Comparison of ENCODE assay signal across 11 cellular contexts in the genomic region with DNA sequence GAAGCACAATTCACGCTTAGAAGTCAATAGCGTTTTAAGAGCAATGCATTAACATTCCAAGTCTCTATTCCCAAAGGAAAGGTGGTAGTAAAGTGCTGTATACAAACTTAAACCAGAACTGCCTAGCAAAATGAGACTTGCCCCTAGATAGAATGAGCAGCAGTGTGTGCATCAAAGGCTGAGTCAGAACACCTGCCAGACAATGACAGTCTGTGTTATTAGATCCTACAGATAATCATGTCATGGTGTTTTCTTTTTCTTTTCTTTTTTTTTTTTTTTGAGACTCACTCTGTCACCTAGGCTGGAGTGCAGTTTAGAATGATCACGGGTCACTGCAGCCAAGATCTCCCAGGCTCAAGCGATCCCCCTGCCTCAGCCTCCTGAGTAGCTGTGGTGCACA. TPM values are rescaled to one million over a fixed set of nuclear protein-coding genes. Genes with fewer than 3 reads are reported as not detected.
DNase-seq lines count a peak whose midpoint lies in the region; ATAC-seq and TF ChIP-seq lines count a peak whose summit lies in the region.
"Had no signal": no experiment of that assay in that cellular context is flagged by ENCODE, and none has a peak within 500 bp of the region (broad histone marks: within the 10 kb centered on the region; RNA-seq: fewer than 3 reads in every experiment).

No MANE protein-coding gene starts in this region.

- H3K9me3 ChIP-seq in SK-N-SH (no peaks in the 10 kb centered on the region), smooth muscle cell (replicated peaks; ENCODE audit: low read depth) (no peaks in the 10 kb centered on the region)

- H3K79me2 ChIP-seq in SK-N-SH (ENCODE audit: insufficient read depth) (peaks cover 53% of the 10 kb centered on the region), smooth muscle cell (ENCODE audit: low read depth) (peaks cover 39% of the 10 kb centered on the region)

- no peaks in the 10 kb centered on the region for H3K9me3 Mint-ChIP-seq in activated B cell treated with CpG ODN at 0.5 μM for 24 hours

- H4K20me1 ChIP-seq in SK-N-SH (ENCODE audit: insufficient read depth) (no peaks in the 10 kb centered on the region; the same call in 1 of the 2 replicates), smooth muscle cell (ENCODE audit: low read depth) (peaks cover 14% of the 10 kb centered on the region)

- 99% methylated on average over 4 of the region's 4 CpGs for WGBS in SK-N-SH (ENCODE audit: low lambda C conversion rate)
- WGBS in smooth muscle cell (ENCODE audit: low lambda C conversion rate): 79% methylated on average over 4 of the region's 4 CpGs

- no peaks in the 10 kb centered on the region for H3F3A ChIP-seq in SK-N-SH (replicated peaks; ENCODE audit: insufficient read depth)
- H3F3A ChIP-seq in smooth muscle cell (ENCODE audit: low read depth): no peaks in the 10 kb centered on the region

- TF ChIP-seq RAD21 in SK-N-SH (IDR thresholded peaks at IDR 0.05; ENCODE audit: low read length): no peak

- H3K27me3 Mint-ChIP-seq in activated B cell treated with CpG ODN at 0.5 μM for 24 hours: no peaks in the 10 kb centered on the region

- TF ChIP-seq CTCF in SK-N-SH (IDR thresholded peaks at IDR 0.05) (no peak), activated B cell treated with CpG ODN at 0.5 μM for 24 hours (IDR thresholded peaks at IDR 0.05) (no peak), foreskin keratinocyte (conservative IDR thresholded peaks at IDR 0.05) (no peak), smooth muscle cell (IDR thresholded peaks at IDR 0.05; ENCODE audit: borderline replicate concordance, insufficient read depth, poor library complexity, severe bottlenecking) (no peak)

- H3K4me3 Mint-ChIP-seq in activated B cell treated with CpG ODN at 0.5 μM for 24 hours: peak overlapping the region; percentile 97

- H3K4me1 ChIP-seq in SK-N-SH (ENCODE audit: control insufficient read depth in 1 of 2, insufficient read depth in 2 of 2, low read depth in 1 of 2, low read length in 1 of 2): peaks cover 0 to 10% of the 10 kb centered on the region in 2 experiments; a peak in 3 of 4 replicates
- H3K4me1 ChIP-seq in foreskin keratinocyte: peaks cover 9% of the 10 kb centered on the region
- H3K4me1 ChIP-seq in smooth muscle cell (ENCODE audit: low read depth): peaks cover 16% of the 10 kb centered on the region

- intact Hi-C loops in activated B cell treated with CpG ODN at 0.5 μM for 24 hours (cut with micrococcal nuclease): loop anchor here (10.0 kb wide), 1 partner anchor 656 kb away; a partner anchor contains a TSS

- H3K4me3 ChIP-seq in SK-N-SH (ENCODE audit: low read depth in 2 of 2, low read length in 1 of 2): peak overlapping the region; percentile 90 to 98; a peak in 3 of 4 replicates
- H3K4me3 ChIP-seq in smooth muscle cell: peak overlapping the region; percentile 91

- TF ChIP-seq EP300 in SK-N-SH (IDR thresholded peaks at IDR 0.05; ENCODE audit: borderline replicate concordance in 1 of 2, low read depth in 1 of 2, low read length in 1 of 2): no peak

- H3K4me1 Mint-ChIP-seq in activated B cell treated with CpG ODN at 0.5 μM for 24 hours: peaks cover 65% of the 10 kb centered on the region

- ATAC-seq in SK-N-SH treated with all-trans-retinoic acid at 6 μM for 48 hours: no peak
- no peak for ATAC-seq in activated B cell treated with CpG ODN at 0.5 μM for 24 hours (ENCODE audit: low read depth)
- peak; percentile 62 for ATAC-seq in foreskin keratinocyte
- ATAC-seq in GM21576 (IDR thresholded peaks at IDR 0.05; ENCODE audit: unreplicated experiment): no peak

- no peak overlapping the region for H3K27ac ChIP-seq in SK-N-SH (ENCODE audit: low read depth in 2 of 2, low read length in 1 of 2)
- H3K27ac ChIP-seq in foreskin keratinocyte: no peak overlapping the region
- H3K27ac ChIP-seq in smooth muscle cell (ENCODE audit: low read depth): peak overlapping the region; percentile 90

- peak overlapping the region; percentile 82 for H3K9ac ChIP-seq in SK-N-SH
- peak overlapping the region; percentile 96 for H3K9ac ChIP-seq in smooth muscle cell (ENCODE audit: low read depth)

- peaks cover 24 to 39% of the 10 kb centered on the region in 2 experiments for H3K36me3 ChIP-seq in SK-N-SH (replicated peaks in 1 of 2; ENCODE audit: control insufficient read depth in 1 of 2, insufficient read depth in 2 of 2, low read length in 1 of 2)
- H3K36me3 ChIP-seq in smooth muscle cell (ENCODE audit: low read depth): peaks cover 23% of the 10 kb centered on the region

- CTCF ChIA-PET in SK-N-SH (lab: Yijun Ruan, JAX): interaction anchor here (1.3 to 8.7 kb wide), 2 partner anchors 34 to 63 kb away, joined by 4 to 75 read pairs; a partner anchor contains a TSS
- CTCF ChIA-PET in activated B cell treated with CpG ODN at 0.5 μM for 24 hours (lab: Charles Lee): no interaction called here

- no peaks in the 10 kb centered on the region for H3K27me3 ChIP-seq in SK-N-SH (ENCODE audit: insufficient read depth)
- H3K27me3 ChIP-seq in foreskin keratinocyte: no peaks in the 10 kb centered on the region
- H3K27me3 ChIP-seq in smooth muscle cell (ENCODE audit: low read depth): no peaks in the 10 kb centered on the region

- H3K27ac Mint-ChIP-seq in activated B cell treated with CpG ODN at 0.5 μM for 24 hours: peak overlapping the region; percentile 97

- DNase-seq in SK-N-SH (no peak), activated B cell treated with CpG ODN at 0.5 μM for 24 hours (no peak), foreskin keratinocyte (peak; percentile 28 to 46), smooth muscle cell (lab: John Stamatoyannopoulos, UW; ENCODE audit: unreplicated experiment) (no peak), HuH-7 (ENCODE audit: low spot score) (no peak), H4 (ENCODE audit: low spot score) (no peak)
- DNase-seq: ACHN; foreskin melanocyte; stimulated activated CD4-positive, alpha-beta T cell treated with anti-CD3 and anti-CD28 coated beads, Interleukin-2, amount 100 ng/mL, for 48 hours had no signal

- POLR2A ChIA-PET in SK-N-SH (lab: Yijun Ruan, JAX) (interaction anchor here (0.6 kb wide), 1 partner anchor 89 kb away, joined by 3 read pairs; no protein-coding TSS in a partner anchor), activated B cell treated with CpG ODN at 0.5 μM for 24 hours (lab: Charles Lee) (interaction anchor here (1.0 kb wide), 1 partner anchor 10 kb away, joined by 3 read pairs; no protein-coding TSS in a partner anchor)

- no peaks in the 10 kb centered on the region for H3K9me2 ChIP-seq in SK-N-SH

- peak overlapping the region; percentile 89 for H3K4me2 ChIP-seq in SK-N-SH
- H3K4me2 ChIP-seq in smooth muscle cell: peak overlapping the region; percentile 83

- peaks cover 54% of the 10 kb centered on the region for H3K36me3 Mint-ChIP-seq in activated B cell treated with CpG ODN at 0.5 μM for 24 hours (ENCODE audit: low read depth)

- H2AFZ ChIP-seq in SK-N-SH (ENCODE audit: low read depth) (no peak overlapping the region), smooth muscle cell (ENCODE audit: low read depth) (no peak overlapping the region)

TF ChIP-seq in SK-N-SH, 30 proteins besides CTCF, POLR2A, EP300 and RAD21 (continues in another document):
- TF ChIP-seq RXRA (IDR thresholded peaks at IDR 0.05; ENCODE audit: borderline replicate concordance, low read depth) (no peak), YY1 (IDR thresholded peaks at IDR 0.05; ENCODE audit: low read depth) (no peak), SMC3 (IDR thresholded peaks at IDR 0.05; ENCODE audit: low read depth, low read length) (no peak), FOXJ3 (CRISPR knock-in tag; IDR thresholded peaks at IDR 0.05) (no peak), TCF12 (IDR thresholded peaks at IDR 0.05) (no peak), SIN3A (IDR thresholded peaks at IDR 0.05; ENCODE audit: borderline replicate concordance, low read depth, low read length) (no peak), JUND (IDR thresholded peaks at IDR 0.05) (no peak), EZH2phosphoT487 (IDR thresholded peaks at IDR 0.05; ENCODE audit: borderline replicate concordance, low read depth) (no peak)

TF ChIP-seq in SK-N-SH treated with all-trans-retinoic acid at 6 μM for 48 hours, 23 proteins besides CTCF, POLR2A, EP300 and RAD21 (continues in another document):
- TF ChIP-seq, protein P1, sequence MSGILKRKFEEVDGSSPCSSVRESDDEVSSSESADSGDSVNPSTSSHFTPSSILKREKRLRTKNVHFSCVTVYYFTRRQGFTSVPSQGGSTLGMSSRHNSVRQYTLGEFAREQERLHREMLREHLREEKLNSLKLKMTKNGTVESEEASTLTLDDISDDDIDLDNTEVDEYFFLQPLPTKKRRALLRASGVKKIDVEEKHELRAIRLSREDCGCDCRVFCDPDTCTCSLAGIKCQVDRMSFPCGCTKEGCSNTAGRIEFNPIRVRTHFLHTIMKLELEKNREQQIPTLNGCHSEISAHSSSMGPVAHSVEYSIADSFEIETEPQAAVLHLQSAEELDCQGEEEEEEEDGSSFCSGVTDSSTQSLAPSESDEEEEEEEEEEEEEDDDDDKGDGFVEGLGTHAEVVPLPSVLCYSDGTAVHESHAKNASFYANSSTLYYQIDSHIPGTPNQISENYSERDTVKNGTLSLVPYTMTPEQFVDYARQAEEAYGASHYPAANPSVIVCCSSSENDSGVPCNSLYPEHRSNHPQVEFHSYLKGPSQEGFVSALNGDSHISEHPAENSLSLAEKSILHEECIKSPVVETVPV (CRISPR knock-in tag; IDR thresholded peaks at IDR 0.05): no peak
- TF ChIP-seq ZNF70 (CRISPR knock-in tag; IDR thresholded peaks at IDR 0.05): no peak

RNA-seq across cellular contexts. Expression of a gene that starts 1.6 kb away (rescaled TPM):
- polyA plus RNA-seq in SK-N-SH (2012; rRNA removed): 89.6 and 110 TPM in 2 replicates
- polyA plus RNA-seq in SK-N-SH (2012; cell fraction: cytosol; rRNA removed): 107 TPM in 2 replicates
- polyA plus RNA-seq in SK-N-SH (2012; cell fraction: nucleus; rRNA removed): 68.8 and 95.0 TPM in 2 replicates
- total RNA-seq in activated B cell treated with CpG ODN at 0.5 μM for 24 hours: 112 and 119 TPM in 2 replicates
- 107 and 110 TPM in 2 replicates for total RNA-seq in foreskin keratinocyte
- polyA plus RNA-seq in foreskin keratinocyte: 82.1 and 90.6 TPM in 2 replicates
- 120 and 175 TPM in 2 replicates for total RNA-seq in smooth muscle cell
- 105 and 106 TPM in 2 replicates for polyA plus RNA-seq in smooth muscle cell
- total RNA-seq in H4 (2014; rRNA removed; shearing (Covaris generic)): 93.7 and 110 TPM in 2 replicates

RNA-seq across cellular contexts. Expression of a gene that starts 52.8 kb away (rescaled TPM):
- not detected in 2 replicates for polyA plus RNA-seq in SK-N-SH (2012; rRNA removed)
- polyA plus RNA-seq in SK-N-SH (2012; cell fraction: cytosol; rRNA removed): not detected in 2 replicates
- not detected in 2 replicates for polyA plus RNA-seq in SK-N-SH (2012; cell fraction: nucleus; rRNA removed)
- total RNA-seq in activated B cell treated with CpG ODN at 0.5 μM for 24 hours: not detected in 2 replicates
- total RNA-seq in foreskin keratinocyte: not detected in 2 replicates
- polyA plus RNA-seq in foreskin keratinocyte: not detected in 2 replicates
- not detected in 2 replicates for total RNA-seq in smooth muscle cell
- 0.26 TPM in 1 of 2 replicates, not detected in the other for polyA plus RNA-seq in smooth muscle cell
- total RNA-seq in H4 (2014; rRNA removed; shearing (Covaris generic)): not detected in 2 replicates

RNA-seq across cellular contexts. Expression of a gene that starts 53.8 kb away (rescaled TPM):
- polyA plus RNA-seq in SK-N-SH (2012; rRNA removed): not detected in 2 replicates
- polyA plus RNA-seq in SK-N-SH (2012; cell fraction: cytosol; rRNA removed): not detected in 2 replicates
- 0.02 TPM in 1 of 2 replicates, not detected in the other for polyA plus RNA-seq in SK-N-SH (2012; cell fraction: nucleus; rRNA removed)
- total RNA-seq in activated B cell treated with CpG ODN at 0.5 μM for 24 hours: not detected in 2 replicates
- 0.07 and 0.20 TPM in 2 replicates for total RNA-seq in foreskin keratinocyte
- 0.03 and 0.10 TPM in 2 replicates for polyA plus RNA-seq in foreskin keratinocyte
- 1.5 and 8.3 TPM in 2 replicates for total RNA-seq in smooth muscle cell
- polyA plus RNA-seq in smooth muscle cell: not detected in 2 replicates
- total RNA-seq in H4 (2014; rRNA removed; shearing (Covaris generic)): not detected in 2 replicates

Comparison
In these comparisons a context has a peak if more than half of its experiments do, and no peak if none do; other contexts are left out.
1. DNase-seq: peak in foreskin keratinocyte (2 of 2); none in SK-N-SH (single experiment), activated B cell treated with CpG ODN at 0.5 μM for 24 hours (single experiment), smooth muscle cell (single experiment), HuH-7 (single experiment) and H4 (single experiment).